Comparison of ENCODE assay signal across 1 cellular context in genomic region chr3:168011280-168011679, GRCh38.
TF ChIP-seq lines count a peak whose summit lies in the region.

No MANE protein-coding gene starts in this region.

TF ChIP-seq in H1, 55 proteins besides CTCF, POLR2A, EP300 and RAD21:
- TF ChIP-seq YY1 (IDR thresholded peaks at IDR 0.05; ENCODE audit: low read depth, low read length) (peak; percentile 28; the same call in 1 of the 2 replicates), TAF1 (IDR thresholded peaks at IDR 0.05; ENCODE audit: low read depth, low read length) (0 out of 2 replicates have a peak, but pooled peaks have one; percentile 20)
